ENCODE assay signal across 1 cellular context in the genomic region with DNA sequence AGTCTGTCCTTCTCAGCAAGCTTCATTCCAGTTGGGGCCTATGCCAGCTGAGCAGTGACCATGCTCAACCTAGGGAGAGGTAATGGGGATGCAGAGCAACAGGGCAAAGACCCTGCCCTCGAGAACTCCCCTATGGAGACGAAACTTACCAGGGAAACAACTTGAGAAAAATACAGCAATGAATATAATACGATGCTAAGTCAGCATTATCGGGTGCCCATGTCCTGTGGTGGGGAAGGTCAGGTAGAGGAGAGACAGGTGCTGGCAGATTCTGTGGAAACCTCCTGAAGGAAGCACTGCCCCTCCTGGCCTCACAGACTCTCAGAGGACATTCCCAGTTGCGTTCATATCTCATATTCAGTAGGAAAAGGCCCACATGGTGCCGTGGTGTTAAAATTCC.
A peak's percentile ranks its signal among the peaks of the same experiment; 100 is the strongest.
TF ChIP-seq lines count a peak whose summit lies in the region.

No MANE protein-coding gene starts in this region.

TF ChIP-seq in HepG2, 621 proteins besides CTCF, POLR2A, EP300 and RAD21 (continued from another document):
- TF ChIP-seq MAFK (conservative IDR thresholded peaks at IDR 0.05 in 1 of 2, IDR thresholded peaks at IDR 0.05 in 1 of 2; ENCODE audit: low read length in 2 of 2) = peak; percentile 80 to 82
- TF ChIP-seq SALL2 (CRISPR knock-in tag; IDR thresholded peaks at IDR 0.05) = no peak
- TF ChIP-seq, protein P1, sequence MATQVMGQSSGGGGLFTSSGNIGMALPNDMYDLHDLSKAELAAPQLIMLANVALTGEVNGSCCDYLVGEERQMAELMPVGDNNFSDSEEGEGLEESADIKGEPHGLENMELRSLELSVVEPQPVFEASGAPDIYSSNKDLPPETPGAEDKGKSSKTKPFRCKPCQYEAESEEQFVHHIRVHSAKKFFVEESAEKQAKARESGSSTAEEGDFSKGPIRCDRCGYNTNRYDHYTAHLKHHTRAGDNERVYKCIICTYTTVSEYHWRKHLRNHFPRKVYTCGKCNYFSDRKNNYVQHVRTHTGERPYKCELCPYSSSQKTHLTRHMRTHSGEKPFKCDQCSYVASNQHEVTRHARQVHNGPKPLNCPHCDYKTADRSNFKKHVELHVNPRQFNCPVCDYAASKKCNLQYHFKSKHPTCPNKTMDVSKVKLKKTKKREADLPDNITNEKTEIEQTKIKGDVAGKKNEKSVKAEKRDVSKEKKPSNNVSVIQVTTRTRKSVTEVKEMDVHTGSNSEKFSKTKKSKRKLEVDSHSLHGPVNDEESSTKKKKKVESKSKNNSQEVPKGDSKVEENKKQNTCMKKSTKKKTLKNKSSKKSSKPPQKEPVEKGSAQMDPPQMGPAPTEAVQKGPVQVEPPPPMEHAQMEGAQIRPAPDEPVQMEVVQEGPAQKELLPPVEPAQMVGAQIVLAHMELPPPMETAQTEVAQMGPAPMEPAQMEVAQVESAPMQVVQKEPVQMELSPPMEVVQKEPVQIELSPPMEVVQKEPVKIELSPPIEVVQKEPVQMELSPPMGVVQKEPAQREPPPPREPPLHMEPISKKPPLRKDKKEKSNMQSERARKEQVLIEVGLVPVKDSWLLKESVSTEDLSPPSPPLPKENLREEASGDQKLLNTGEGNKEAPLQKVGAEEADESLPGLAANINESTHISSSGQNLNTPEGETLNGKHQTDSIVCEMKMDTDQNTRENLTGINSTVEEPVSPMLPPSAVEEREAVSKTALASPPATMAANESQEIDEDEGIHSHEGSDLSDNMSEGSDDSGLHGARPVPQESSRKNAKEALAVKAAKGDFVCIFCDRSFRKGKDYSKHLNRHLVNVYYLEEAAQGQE (IDR thresholded peaks at IDR 0.05; ENCODE audit: borderline replicate concordance in 1 of 2, low read depth in 1 of 2, low read length in 2 of 2) = no peak
